In genomic region chr10:32402499-32402898, GRCh38 we compare ENCODE assay signal across 31 cellular contexts.
"Had no signal": no experiment of that assay in that cellular context is flagged by ENCODE, and none has a peak within 500 bp of the region (broad histone marks: within the 10 kb centered on the region; RNA-seq: fewer than 3 reads in every experiment).

No MANE protein-coding gene starts in this region.

- H3K9me3 ChIP-seq: ovary, psoas muscle, spleen, stomach, thoracic aorta, thyroid gland, tibial nerve, upper lobe of left lung, vagina had no signal

- H2AFZ ChIP-seq: neural progenitor cell, parathyroid adenoma had no signal

- ATAC-seq: naive thymus-derived CD4-positive, alpha-beta T cell; natural killer cell; psoas muscle; right cardiac atrium; sciatic nerve; stimulated activated memory B cell treated with anti-CD40 and anti-IgM and Interleukin-4, amounts not matched to agents 10 μg/mL and 1 μg/mL and 100 μg/mL, for 72 hours had no signal

- DNase-seq: naive thymus-derived CD4-positive, alpha-beta T cell; natural killer cell; occipital lobe; ovary; posterior cingulate gyrus; psoas muscle; right cardiac atrium; spleen; stimulated activated CD4-positive, alpha-beta T cell treated with anti-CD3 and anti-CD28 coated beads, Interleukin-12 subunit alpha, Interleukin-12 subunit beta, amount 100 ng/mL, for 4 hours; stimulated activated CD4-positive, alpha-beta T cell treated with anti-CD3 and anti-CD28 coated beads, Interleukin-1b, Interleukin-23, amount 100 ng/mL, for 48 hours; stimulated activated CD4-positive, alpha-beta T cell treated with anti-CD3 and anti-CD28 coated beads, Interleukin-4, amount 100 ng/mL, for 1 hour; stimulated activated CD4-positive, alpha-beta T cell treated with anti-CD3 and anti-CD28 coated beads, Interleukin-4, amount 100 ng/mL, for 4 hours; stimulated activated CD8-positive, alpha-beta memory T cell treated with anti-CD3 and anti-CD28 coated beads, Interleukin-4, amount 100 ng/mL, for 48 hours; stimulated activated naive CD4-positive, alpha-beta T cell; stomach; thyroid gland; trophoblast cell; upper lobe of left lung had no signal

- H3K4me3 Mint-ChIP-seq: naive thymus-derived CD4-positive, alpha-beta T cell; natural killer cell; nephron; neural progenitor cell; stimulated activated memory B cell treated with anti-CD40 and anti-IgM and Interleukin-4, amounts not matched to agents 10 μg/mL and 1 μg/mL and 100 μg/mL, for 72 hours; stimulated activated naive CD8-positive, alpha-beta T cell treated with anti-CD3 and anti-CD28 coated beads, Interleukin-15, Interleukin-2, amounts not matched to agents 100 ng/mL and 50 ng/mL, for 24 hours had no signal

- H3K27me3 Mint-ChIP-seq: naive thymus-derived CD4-positive, alpha-beta T cell; progenitor cell of endocrine pancreas; stimulated activated memory B cell treated with anti-CD40 and anti-IgM and Interleukin-4, amounts not matched to agents 10 μg/mL and 1 μg/mL and 100 μg/mL, for 72 hours; stimulated activated naive CD8-positive, alpha-beta T cell treated with anti-CD3 and anti-CD28 coated beads, Interleukin-15, Interleukin-2, amounts not matched to agents 100 ng/mL and 50 ng/mL, for 24 hours had no signal

- H3K4me2 ChIP-seq: neural progenitor cell, smooth muscle cell had no signal

- H3K4me1 Mint-ChIP-seq: natural killer cell, nephron, neural progenitor cell had no signal

- H3K36me3 Mint-ChIP-seq: natural killer cell; neural progenitor cell; stimulated activated memory B cell treated with anti-CD40 and anti-IgM and Interleukin-4, amounts not matched to agents 10 μg/mL and 1 μg/mL and 100 μg/mL, for 72 hours had no signal

- H3K9ac ChIP-seq: neural progenitor cell, parathyroid adenoma had no signal

- H3K79me2 ChIP-seq: parathyroid adenoma had no signal

- FAIRE-seq: urothelium cell line had no signal

- H3K4me3 ChIP-seq: neural progenitor cell, ovary, psoas muscle, skin epidermis, smooth muscle cell, spleen, stomach, thoracic aorta, thyroid gland, tibial nerve, upper lobe of left lung, vagina had no signal

- H3K9me3 Mint-ChIP-seq: natural killer cell; nephron; neural progenitor cell; stimulated activated naive CD8-positive, alpha-beta T cell treated with anti-CD3 and anti-CD28 coated beads, Interleukin-15, Interleukin-2, amounts not matched to agents 100 ng/mL and 50 ng/mL, for 24 hours had no signal

- H3K27me3 ChIP-seq: neural progenitor cell, ovary, spleen, stomach, thyroid gland, tibial nerve, upper lobe of left lung, vagina had no signal

- H3K27ac ChIP-seq: neural progenitor cell, ovary, parathyroid adenoma, psoas muscle, skin epidermis, spleen, stomach, thoracic aorta, thyroid gland, tibial nerve, upper lobe of left lung, vagina had no signal

- H3K36me3 ChIP-seq: neural progenitor cell, ovary, spleen, stomach, thoracic aorta, thyroid gland, tibial nerve, upper lobe of left lung, vagina had no signal

- H3K4me1 ChIP-seq: neural progenitor cell, parathyroid adenoma, psoas muscle, spleen, stomach, thyroid gland, tibial nerve, upper lobe of left lung, vagina had no signal

- H3K27ac Mint-ChIP-seq: naive thymus-derived CD4-positive, alpha-beta T cell; natural killer cell; nephron; neural progenitor cell; progenitor cell of endocrine pancreas; stimulated activated memory B cell treated with anti-CD40 and anti-IgM and Interleukin-4, amounts not matched to agents 10 μg/mL and 1 μg/mL and 100 μg/mL, for 72 hours; stimulated activated naive CD8-positive, alpha-beta T cell treated with anti-CD3 and anti-CD28 coated beads, Interleukin-15, Interleukin-2, amounts not matched to agents 100 ng/mL and 50 ng/mL, for 24 hours had no signal
